In genomic region chr17:19513897-19514488, GRCh38 we compare ENCODE assay signal across 8 cellular contexts. TPM values are rescaled to one million over a fixed set of nuclear protein-coding genes. Genes with fewer than 3 reads are reported as not detected.
DNase-seq lines count a peak whose midpoint lies in the region; ATAC-seq and TF ChIP-seq lines count a peak whose summit lies in the region.

No MANE protein-coding gene starts in this region.

- H3K27me3 ChIP-seq in gastrocnemius medialis = no peaks in the 10 kb centered on the region

- H3K4me3 ChIP-seq in gastrocnemius medialis = peak overlapping the region in 2 of 4 donors; percentile 19 to 24

- in situ Hi-C loops in gastrocnemius medialis (cut with MboI; ENCODE audit: low sequenced_read_pairs in 4 of 4) = loop anchor here (5.0 to 25.0 kb wide), 3 partner anchors 123 to 253 kb away; partner anchors contain the start of gene ALDH3A2 (in 4 of the 4)

- TF ChIP-seq CTCF in GM12872 (IDR thresholded peaks at IDR 0.05; ENCODE audit: insufficient read depth, low read depth, low read length) (peak; percentile 85), gastrocnemius medialis (IDR thresholded peaks at IDR 0.05 in 4 of 5, conservative IDR thresholded peaks at IDR 0.05 in 1 of 5) (peak; percentile 90 to 94 (median 93))

- H3K9me3 ChIP-seq in gastrocnemius medialis = no peaks in the 10 kb centered on the region

- no peaks in the 10 kb centered on the region for H3K36me3 ChIP-seq in gastrocnemius medialis

- peak overlapping the region; percentile 46 to 76 (median 62) for H3K27ac ChIP-seq in gastrocnemius medialis

- H3K4me1 ChIP-seq in gastrocnemius medialis = peaks cover 3 to 5% of the 10 kb centered on the region in 2 donors

- intact Hi-C loops in gastrocnemius medialis (cut with DNase I; ENCODE audit: low total_unique reads) = loop anchor here (1.0 to 5.0 kb wide), 5 partner anchors 25 to 252 kb away; partner anchors contain the start of gene ALDH3A2

- peak; percentile 88 to 94 for ATAC-seq in gastrocnemius medialis
- ATAC-seq in HG03442 (IDR thresholded peaks at IDR 0.05; ENCODE audit: unreplicated experiment) = no peak
- no peak for ATAC-seq in HG02623 (IDR thresholded peaks at IDR 0.05; ENCODE audit: unreplicated experiment)

- DNase-seq in NCI-H1105 (lab: John Stamatoyannopoulos, UW) (peak; percentile 65), T1000 (lab: John Stamatoyannopoulos, UW) (peak; percentile 43), astrocyte of the hippocampus (ENCODE audit: low read depth, low spot score) (peak; percentile 81), hepatic stellate cell (ENCODE audit: low spot score) (peak; percentile 57), gastrocnemius medialis (peak in 1 of 2 donors; percentile 65)

- TF ChIP-seq POLR2A in gastrocnemius medialis (IDR thresholded peaks at IDR 0.05) = no peak

RNA-seq across cellular contexts. Expression of gene SLC47A1, which starts 19.7 kb away (rescaled TPM):
- total RNA-seq in gastrocnemius medialis = 100 to 1,000 TPM in 3 of 4 donors, 10 to 100 TPM in 1; 34.2 to 257 (median 133) TPM

Comparison
In these comparisons a context has a peak if more than half of its experiments do, and no peak if none do; other contexts are left out.
1. ATAC-seq: peak in gastrocnemius medialis (2 of 2); none in HG03442 (single experiment) and HG02623 (single experiment).